ENCODE assay signal across 8 cellular contexts in the genomic region with DNA sequence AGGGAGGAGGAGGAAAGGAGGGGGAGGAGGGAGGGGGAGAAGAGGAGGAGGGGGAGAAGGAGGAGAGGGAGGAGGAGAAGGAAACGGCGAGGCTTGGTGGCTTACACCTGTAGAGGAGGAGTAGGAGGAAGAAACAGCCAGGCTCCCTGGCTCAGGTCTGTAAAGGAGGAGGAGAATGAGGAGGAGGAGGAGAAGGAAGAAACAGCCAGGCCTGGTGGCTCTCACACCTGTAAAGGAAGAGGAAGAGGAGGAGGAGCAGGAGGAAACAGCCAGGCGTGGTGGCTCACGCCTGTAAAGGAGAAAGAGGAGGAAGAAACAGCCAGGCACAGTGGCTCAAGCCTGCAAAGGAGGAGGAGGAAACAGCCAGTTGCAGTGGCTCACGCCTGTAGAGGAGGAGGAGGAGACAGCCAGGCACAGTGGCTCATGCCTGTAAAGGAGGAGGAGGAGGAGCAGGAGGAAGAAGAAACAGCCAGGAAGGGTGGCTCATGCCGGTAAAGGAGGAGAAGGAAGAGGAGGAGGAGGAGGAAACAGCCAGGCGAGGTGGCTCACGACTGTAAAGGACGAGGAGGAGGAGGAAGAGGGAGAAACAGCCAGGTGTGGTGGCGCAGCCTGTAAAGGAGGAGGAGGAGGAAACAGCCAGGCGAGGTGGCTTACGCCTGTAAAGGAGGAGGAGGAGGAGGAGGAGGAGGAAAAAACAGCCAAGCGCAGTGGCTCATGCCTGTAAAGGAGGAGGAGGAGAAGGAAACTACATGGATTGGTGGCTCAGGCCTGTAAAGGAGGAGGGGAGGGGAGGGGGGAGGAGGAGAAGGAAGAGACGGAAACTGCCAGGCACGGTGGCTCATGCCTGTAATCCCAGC. TPM values are rescaled to one million over a fixed set of nuclear protein-coding genes. Genes with fewer than 3 reads are reported as not detected.
A peak's percentile ranks its signal among the peaks of the same experiment; 100 is the strongest.
DNase-seq lines count a peak whose midpoint lies in the region; ATAC-seq and TF ChIP-seq lines count a peak whose summit lies in the region.

No MANE protein-coding gene starts in this region.

- no peak overlapping the region for H2AFZ ChIP-seq in HCT116 (ENCODE audit: low read depth, low read length, poor library complexity, severe bottlenecking)

- H3K4me1 Mint-ChIP-seq in T-cell (peaks cover 8 to 12% (median 11%) of the 10 kb centered on the region in 3 donors), brain (peaks cover 11% of the 10 kb centered on the region)

- H3K4me1 ChIP-seq in HCT116 (ENCODE audit: control insufficient read depth in 1 of 2, insufficient read depth in 2 of 2, low read length in 2 of 2) (peaks cover 33 to 55% of the 10 kb centered on the region in 2 experiments), skeletal muscle satellite cell (ENCODE audit: control insufficient read depth, insufficient read depth, low read length) (peaks cover 12% of the 10 kb centered on the region)

- peak overlapping the region; percentile 91 to 96 for H3K27ac Mint-ChIP-seq in T-cell
- H3K27ac Mint-ChIP-seq in brain, result peak overlapping the region; percentile 86 to 93 (median 92)

- peak overlapping the region; percentile 74 for H3K9ac ChIP-seq in HCT116 (ENCODE audit: low read length)
- H3K9ac ChIP-seq in skeletal muscle satellite cell (ENCODE audit: low read depth, low read length), result peak overlapping the region; percentile 75

- TF ChIP-seq RAD21 in HCT116 (IDR thresholded peaks at IDR 0.05; ENCODE audit: low read depth), result no peak

- POLR2A ChIA-PET in HCT116 (lab: Charles Lee) (interaction anchor here (0.7 kb wide), 1 partner anchor 19 kb away, joined by 3 read pairs; no protein-coding TSS in a partner anchor), T-cell (lab: Charles Lee) (no interaction called here)

- H3K9me3 Mint-ChIP-seq in T-cell (no peaks in the 10 kb centered on the region), brain (no peaks in the 10 kb centered on the region)

- TF ChIP-seq CTCF in HCT116 (IDR thresholded peaks at IDR 0.05 in 2 of 3, conservative IDR thresholded peaks at IDR 0.05 in 1 of 3; ENCODE audit: borderline replicate concordance in 1 of 3, insufficient read depth in 1 of 3, low read depth in 2 of 3, low read length in 2 of 3), result no peak
- TF ChIP-seq CTCF in brain (conservative IDR thresholded peaks at IDR 0.05), result no peak

- ATAC-seq in HCT116, result peak; percentile 84
- ATAC-seq in T-cell (replicated peaks in 1 of 4), result peak; percentile 81 to 88 (median 87)

- no peaks in the 10 kb centered on the region for H3K79me2 ChIP-seq in HCT116 (ENCODE audit: insufficient read depth, low read length)

- H3K4me2 ChIP-seq in HCT116 (ENCODE audit: low read length), result peak overlapping the region; percentile 96
- peak overlapping the region; percentile 95 for H3K4me2 ChIP-seq in skeletal muscle satellite cell (ENCODE audit: low read length)

- H3K36me3 Mint-ChIP-seq in T-cell (no peaks in the 10 kb centered on the region), brain (no peaks in the 10 kb centered on the region)

- H3K4me3 Mint-ChIP-seq in T-cell, result peak overlapping the region; percentile 77 to 87 (median 79)
- peak overlapping the region; percentile 76 to 85 (median 81) for H3K4me3 Mint-ChIP-seq in brain

- TF ChIP-seq POLR2A in HCT116 (IDR thresholded peaks at IDR 0.05; ENCODE audit: borderline replicate concordance, extremely low read depth, insufficient read depth, insufficient read length), result peak; percentile 68

- TSS peak; percentile 87 for BruUV-seq in HCT116 (replicated peaks; lab: Mats Ljungman, UMichigan)

- RAD21 ChIA-PET in HCT116 (lab: Charles Lee; ENCODE audit: low non-redundant PET in 1 of 2, low total read pairs in 2 of 2, uncharacterized antibody in 2 of 2, unreplicated experiment in 2 of 2), result no interaction called here

- no peaks in the 10 kb centered on the region for H3K9me3 ChIP-seq in HCT116 (ENCODE audit: control insufficient read depth in 1 of 2, insufficient read depth in 1 of 2, low read depth in 1 of 2, low read length in 2 of 2)
- no peaks in the 10 kb centered on the region for H3K9me3 ChIP-seq in iPS-18c (ENCODE audit: control insufficient read depth, insufficient read depth, low read length)
- H3K9me3 ChIP-seq in skeletal muscle satellite cell (replicated peaks; ENCODE audit: low read length), result no peaks in the 10 kb centered on the region

- CTCF ChIA-PET in HCT116 (lab: Charles Lee), result no interaction called here
- CTCF ChIA-PET in T-cell (lab: Charles Lee), result interaction anchor here in 1 of 2 donors (0.6 kb wide), 1 partner anchor 79 kb away, joined by 5 read pairs; no protein-coding TSS in a partner anchor

- H4K20me1 ChIP-seq in HCT116 (ENCODE audit: insufficient read depth), result no peaks in the 10 kb centered on the region

- peak overlapping the region; percentile 99 for H3K27ac ChIP-seq in HCT116 (ENCODE audit: low read depth, low read length)

- H3K27me3 ChIP-seq in HCT116 (ENCODE audit: insufficient read depth, low read length), result no peaks in the 10 kb centered on the region
- no peaks in the 10 kb centered on the region for H3K27me3 ChIP-seq in skeletal muscle satellite cell (ENCODE audit: control insufficient read depth, insufficient read depth, low read length)

- no peaks in the 10 kb centered on the region for H3K27me3 Mint-ChIP-seq in T-cell
- H3K27me3 Mint-ChIP-seq in brain, result no peaks in the 10 kb centered on the region

- H3K36me3 ChIP-seq in HCT116 (ENCODE audit: control insufficient read depth in 1 of 2, insufficient read depth in 2 of 2, low read length in 2 of 2), result no peaks in the 10 kb centered on the region
- H3K36me3 ChIP-seq in skeletal muscle satellite cell (ENCODE audit: insufficient read depth, low read length), result no peaks in the 10 kb centered on the region

- H3K9me2 ChIP-seq in HCT116 (ENCODE audit: insufficient read depth), result no peaks in the 10 kb centered on the region

- H3K4me3 ChIP-seq in HCT116 (replicated peaks in 1 of 2; ENCODE audit: low read depth in 1 of 2, low read length in 2 of 2) (peak overlapping the region; percentile 54 to 62), iPS-18c (ENCODE audit: insufficient read depth, low read depth, low read length) (peak overlapping the region; percentile 17; the same call in 1 of the 2 replicates), skeletal muscle satellite cell (ENCODE audit: low read length) (peak overlapping the region; percentile 71)

- intact Hi-C loops in HCT116 (cut with micrococcal nuclease), result no loop called here

- DNase-seq in GDM1 (lab: John Stamatoyannopoulos, UW) (peak; percentile 57), HCT116 (ENCODE audit: low read depth, low spot score) (peak; percentile 86), MV-4-11 (lab: John Stamatoyannopoulos, UW) (peak; percentile 67), T-cell (peak in 22 of 34 experiments; percentile 5 to 40 (median 16)), NCI-H345 treated with DMSO at 0.1 percent for 48 hours (lab: John Stamatoyannopoulos, UW; ENCODE audit: unreplicated experiment) (no peak)

TF ChIP-seq in HCT116, 20 proteins besides CTCF, POLR2A, EP300 and RAD21:
- TF ChIP-seq SIN3A (IDR thresholded peaks at IDR 0.05; ENCODE audit: low read depth) (no peak), MAX (IDR thresholded peaks at IDR 0.05) (peak; percentile 65; the same call in 1 of the 2 replicates), ZFX (IDR thresholded peaks at IDR 0.05) (no peak), EZH2phosphoT487 (IDR thresholded peaks at IDR 0.05; ENCODE audit: borderline replicate concordance) (no peak), SRF (IDR thresholded peaks at IDR 0.05; ENCODE audit: low read depth) (no peak), FOSL1 (IDR thresholded peaks at IDR 0.05; ENCODE audit: low read depth) (no peak), YY1 (IDR thresholded peaks at IDR 0.05; ENCODE audit: extremely low read depth, insufficient replicate concordance, low read depth, low read length) (peak; percentile 7), CBX3 (IDR thresholded peaks at IDR 0.05; ENCODE audit: low read depth) (no peak), POLR2AphosphoS5 (IDR thresholded peaks at IDR 0.05; ENCODE audit: low read depth, low read length) (peak; percentile 75), ZBTB33 (IDR thresholded peaks at IDR 0.05; ENCODE audit: extremely low read depth, insufficient replicate concordance, low read length) (peak; percentile 34), SP1 (IDR thresholded peaks at IDR 0.05; ENCODE audit: low read depth) (peak; percentile 50), ELF1 (IDR thresholded peaks at IDR 0.05; ENCODE audit: borderline replicate concordance, low read depth) (no peak), CEBPB (IDR thresholded peaks at IDR 0.05; ENCODE audit: low read depth) (no peak), EZH2 (IDR thresholded peaks at IDR 0.05) (no peak)
- TF ChIP-seq, protein P1, sequence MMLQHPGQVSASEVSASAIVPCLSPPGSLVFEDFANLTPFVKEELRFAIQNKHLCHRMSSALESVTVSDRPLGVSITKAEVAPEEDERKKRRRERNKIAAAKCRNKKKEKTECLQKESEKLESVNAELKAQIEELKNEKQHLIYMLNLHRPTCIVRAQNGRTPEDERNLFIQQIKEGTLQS (IDR thresholded peaks at IDR 0.05), result no peak

RNA-seq across cellular contexts. Expression of gene CRCP, which starts 14.9 kb away (rescaled TPM):
- total RNA-seq in HCT116 (2021; ENCODE audit: unreplicated experiment) (28.4 TPM), T-cell (10 to 100 TPM; 29.9 to 33.7 (median 31.6) TPM)
- 16.6 and 16.9 TPM in 2 replicates for polyA plus RNA-seq in HCT116 (2012)
- 41.2 TPM for polyA plus RNA-seq in brain (ENCODE audit: insufficient read depth, low read depth, low replicate concordance)
- 21.8 and 37.5 TPM in 2 replicates for total RNA-seq in skeletal muscle satellite cell (2012; rRNA removed)

RNA-seq across cellular contexts. Expression of gene ASL, which starts 24.2 kb away (rescaled TPM):
- 46.9 TPM for total RNA-seq in HCT116 (2021; ENCODE audit: unreplicated experiment)
- polyA plus RNA-seq in HCT116 (2012), result 60.1 and 60.5 TPM in 2 replicates
- 10 to 100 TPM; 10.3 to 23.0 (median 18.5) TPM for total RNA-seq in T-cell
- 21.7 TPM for polyA plus RNA-seq in brain (ENCODE audit: insufficient read depth, low read depth, low replicate concordance)
- 79.7 and 85.9 TPM in 2 replicates for total RNA-seq in skeletal muscle satellite cell (2012; rRNA removed)

Comparison
In these comparisons a context has a peak if more than half of its experiments do, and no peak if none do; other contexts are left out.
1. H3K4me3 ChIP-seq: peak in every context shown above with its lines; median percentile 71 in skeletal muscle satellite cell; 58 in HCT116; 17 in iPS-18c.